ENCODE assay signal across 11 cellular contexts in genomic region chr17:64006361-64007088, GRCh38. TPM values are rescaled to one million over a fixed set of nuclear protein-coding genes. Genes with fewer than 3 reads are reported as not detected.
DNase-seq lines count a peak whose midpoint lies in the region; ATAC-seq, FAIRE-seq and TF ChIP-seq lines count a peak whose summit lies in the region.
"Had no signal": no experiment of that assay in that cellular context is flagged by ENCODE, and none has a peak within 500 bp of the region (broad histone marks: within the 10 kb centered on the region; RNA-seq: fewer than 3 reads in every experiment).

No MANE protein-coding gene starts in this region.

- H3K4me1 Mint-ChIP-seq in naive B cell = peaks cover 36 to 65% (median 56%) of the 10 kb centered on the region in 3 donors

- intact Hi-C loops in esophagus muscularis mucosa (cut with DNase I) = no loop called here

- TF ChIP-seq CTCF in esophagus muscularis mucosa (IDR thresholded peaks at IDR 0.05) (no peak), brain microvascular endothelial cell (IDR thresholded peaks at IDR 0.05; ENCODE audit: low read depth, low read length, missing control alignments) (no peak)

- peaks cover 0 to 28% (median 5%) of the 10 kb centered on the region in 4 donors for H3K36me3 ChIP-seq in esophagus muscularis mucosa
- no peaks in the 10 kb centered on the region for H3K36me3 ChIP-seq in brain microvascular endothelial cell (replicated peaks)

- peak overlapping the region in 1 of 8 donors; percentile 69 for H3K4me3 Mint-ChIP-seq in naive B cell

- WGBS in esophagus muscularis mucosa = 82% methylated on average over 10 of the region's 13 CpGs

- H3K4me3 ChIP-seq in esophagus muscularis mucosa = peak overlapping the region; percentile 24 to 42 (median 28)
- no peak overlapping the region for H3K4me3 ChIP-seq in brain microvascular endothelial cell (ENCODE audit: low read depth, low read length)

- peak overlapping the region in 4 of 6 donors; percentile 42 to 72 (median 52) for H3K27ac Mint-ChIP-seq in naive B cell
- H3K27ac Mint-ChIP-seq: activated T-helper 2 cell treated with anti-CD3 and anti-CD28 coated beads, Interferon-gamma antibody, Interleukin-2, Interleukin-4, amounts not matched to agents 10 μg/mL and 5 μg/mL and 100 μg/mL, durations not matched to agents 14 hours and 24 hours and 36 hours had no signal

- peaks cover 35 to 43% (median 37%) of the 10 kb centered on the region in 4 donors for H3K4me1 ChIP-seq in esophagus muscularis mucosa

- H3K36me3 Mint-ChIP-seq in naive B cell = peaks cover 0 to 6% of the 10 kb centered on the region in 2 donors

- peak; percentile 57 for FAIRE-seq in HTR-8/SVneo (lab: Jason Lieb, UNC)

- no peaks in the 10 kb centered on the region for H3K27me3 Mint-ChIP-seq in naive B cell

- in situ Hi-C loops in brain microvascular endothelial cell (cut with HindIII; ENCODE audit: low pct_ligation_motif_present, low sequenced_read_pairs) = no loop called here

- no peaks in the 10 kb centered on the region for H3K9me3 Mint-ChIP-seq in naive B cell
- H3K9me3 Mint-ChIP-seq: activated T-helper 2 cell treated with anti-CD3 and anti-CD28 coated beads, Interferon-gamma antibody, Interleukin-2, Interleukin-4, amounts not matched to agents 10 μg/mL and 5 μg/mL and 100 μg/mL, durations not matched to agents 14 hours and 24 hours and 36 hours had no signal

- H3K27me3 ChIP-seq in esophagus muscularis mucosa = peaks cover 0 to 20% (median 0%) of the 10 kb centered on the region in 4 donors
- no peaks in the 10 kb centered on the region for H3K27me3 ChIP-seq in brain microvascular endothelial cell (replicated peaks)

- peak overlapping the region; percentile 19 to 71 (median 64) for H3K27ac ChIP-seq in esophagus muscularis mucosa (replicated peaks in 1 of 4)
- no peak overlapping the region for H3K27ac ChIP-seq in brain microvascular endothelial cell
- H3K27ac ChIP-seq: epithelial cell of prostate had no signal

- ATAC-seq in naive B cell (ENCODE audit: low read depth in 2 of 2) = no peak
- no peak for ATAC-seq in stimulated activated naive CD8-positive, alpha-beta T cell treated with anti-CD3 and anti-CD28 coated beads, Interleukin-15, Interleukin-2, amounts not matched to agents 100 U/mL and 50 U/mL, for 24 hours

- H3K9me3 ChIP-seq in esophagus muscularis mucosa = no peaks in the 10 kb centered on the region

- no peak for TF ChIP-seq POLR2A in esophagus muscularis mucosa (IDR thresholded peaks at IDR 0.05; ENCODE audit: low read depth)

- no peak for TF ChIP-seq EP300 in esophagus muscularis mucosa (IDR thresholded peaks at IDR 0.05)

- DNase-seq in AG08396 (ENCODE audit: low spot score) (peak; percentile 6), HTR-8/SVneo (ENCODE audit: insufficient read length, low spot score) (no peak), esophagus muscularis mucosa (ENCODE audit: extremely low spot score) (no peak), naive B cell (no peak), globus pallidus (ENCODE audit: low spot score) (no peak), brain microvascular endothelial cell (no peak), NK-92 (lab: John Stamatoyannopoulos, UW; ENCODE audit: unreplicated experiment) (no peak)
- DNase-seq in stimulated activated naive CD8-positive, alpha-beta T cell treated with anti-CD3 and anti-CD28 coated beads, Interleukin-15, Interleukin-2, amounts not matched to agents 100 U/mL and 50 U/mL, for 24 hours = no peak

RNA-seq across cellular contexts. Expression of gene PRR29, which starts 8.4 kb away (rescaled TPM):
- total RNA-seq in esophagus muscularis mucosa = under 1 TPM in 3 of 4 donors, not detected in 1; 0.23 to 0.42 (median 0.39) TPM
- polyA plus RNA-seq in naive B cell (ENCODE audit: low read depth in 6 of 6) = 1 to 10 TPM; 3.5 to 6.8 (median 5.8) TPM

RNA-seq across cellular contexts. Expression of gene ICAM2, which starts 13.9 kb away (rescaled TPM):
- 10 to 100 TPM; 22.4 to 75.1 (median 58.1) TPM for total RNA-seq in esophagus muscularis mucosa
- polyA plus RNA-seq in naive B cell (ENCODE audit: low read depth in 6 of 6) = 100 to 1,000 TPM; 214 to 346 (median 290) TPM

RNA-seq across cellular contexts. Expression of gene SCN4A, which starts 33.8 kb away (rescaled TPM):
- under 1 TPM; under 0.01 to 0.71 (median 0.20) TPM for total RNA-seq in esophagus muscularis mucosa
- polyA plus RNA-seq in naive B cell (ENCODE audit: low read depth in 6 of 6) = 1 to 10 TPM in 3 of 6 donors, under 1 TPM in 2, not detected in 1; 0.89 to 1.4 (median 1.1) TPM
- total RNA-seq: HT1080 had no signal
